7 cellular contexts compared by ENCODE assay signal in genomic region chr21:43318841-43319781, GRCh38.
DNase-seq lines count a peak whose midpoint lies in the region; ATAC-seq and TF ChIP-seq lines count a peak whose summit lies in the region.

No MANE protein-coding gene starts in this region.

- H3K4me1 ChIP-seq in skeletal muscle satellite cell (ENCODE audit: control insufficient read depth, insufficient read depth, low read length), result peaks cover 10% of the 10 kb centered on the region
- peaks cover 25% of the 10 kb centered on the region for H3K4me1 ChIP-seq in suprapubic skin

- TF ChIP-seq POLR2A in suprapubic skin (IDR thresholded peaks at IDR 0.05), result no peak

- H3K9ac ChIP-seq in skeletal muscle satellite cell (ENCODE audit: low read depth, low read length), result no peak overlapping the region

- TF ChIP-seq CTCF in suprapubic skin (IDR thresholded peaks at IDR 0.05), result no peak

- ATAC-seq in GM19025 (IDR thresholded peaks at IDR 0.05; ENCODE audit: low read depth, unreplicated experiment), result peak; percentile 63

- no peak overlapping the region for H3K27ac ChIP-seq in suprapubic skin

- 67% methylated on average over 32 of the region's 32 CpGs for WGBS in suprapubic skin

- H3K27me3 ChIP-seq in skeletal muscle satellite cell (ENCODE audit: control insufficient read depth, insufficient read depth, low read length), result peaks cover 19% of the 10 kb centered on the region
- H3K27me3 ChIP-seq in suprapubic skin, result peaks cover 6% of the 10 kb centered on the region

- H3K4me3 ChIP-seq in skeletal muscle satellite cell (ENCODE audit: low read length) (no peak overlapping the region), suprapubic skin (no peak overlapping the region)

- H3K9me3 ChIP-seq in skeletal muscle satellite cell (replicated peaks; ENCODE audit: low read length) (no peaks in the 10 kb centered on the region), suprapubic skin (no peaks in the 10 kb centered on the region)

- TF ChIP-seq EP300 in suprapubic skin (IDR thresholded peaks at IDR 0.05), result no peak

- DNase-seq in NCI-H460 (ENCODE audit: extremely low read depth, low read depth), result peak; percentile 76
- DNase-seq in fibroblast of peridontal ligament (ENCODE audit: extremely low read depth), result peak; percentile 39
- DNase-seq in SIG-M5 treated with dmso at 0.1 percent for 504 hours (lab: John Stamatoyannopoulos, UW; ENCODE audit: unreplicated experiment), result no peak
- no peak for DNase-seq in midbrain (lab: John Stamatoyannopoulos, UW)
- DNase-seq in suprapubic skin (ENCODE audit: low spot score in 2 of 2), result no peak

- H3K36me3 ChIP-seq in skeletal muscle satellite cell (ENCODE audit: insufficient read depth, low read length), result no peaks in the 10 kb centered on the region
- H3K36me3 ChIP-seq in suprapubic skin, result no peaks in the 10 kb centered on the region

- H3K4me2 ChIP-seq in skeletal muscle satellite cell (ENCODE audit: low read length), result peak overlapping the region; percentile 6

Comparison
In these comparisons a context has a peak if more than half of its experiments do, and no peak if none do; other contexts are left out.
1. DNase-seq: peak in NCI-H460 (single experiment) and fibroblast of peridontal ligament (single experiment); none in SIG-M5 treated with dmso at 0.1 percent for 504 hours (single experiment), midbrain (single experiment) and suprapubic skin (0 of 2).